Comparison of ENCODE assay signal across 24 cellular contexts in the genomic region with DNA sequence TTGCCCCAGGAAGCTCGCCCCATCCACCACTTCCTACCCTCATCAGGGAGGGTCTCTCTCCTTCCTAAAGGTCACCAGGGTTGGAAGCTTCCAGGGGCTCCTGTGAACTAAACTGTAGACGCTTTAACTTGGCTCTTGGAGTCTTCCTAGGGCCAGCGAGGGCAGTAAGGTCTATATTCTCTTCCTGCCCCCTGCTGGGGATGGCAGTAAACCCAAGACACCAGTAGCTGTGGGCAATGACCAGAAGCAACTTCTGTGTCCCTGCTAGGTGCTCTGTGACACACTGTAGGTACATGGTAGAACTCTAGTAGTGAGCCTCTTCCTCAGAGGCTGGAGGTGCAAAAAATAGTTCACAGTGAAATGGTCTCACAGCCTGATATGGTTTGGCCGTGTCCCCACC. TPM values are rescaled to one million over a fixed set of nuclear protein-coding genes. Genes with fewer than 3 reads are reported as not detected.
DNase-seq lines count a peak whose midpoint lies in the region; ATAC-seq and TF ChIP-seq lines count a peak whose summit lies in the region.
"Had no signal": no experiment of that assay in that cellular context is flagged by ENCODE, and none has a peak within 500 bp of the region (broad histone marks: within the 10 kb centered on the region; RNA-seq: fewer than 3 reads in every experiment).

No MANE protein-coding gene starts in this region.

- H3K36me3 Mint-ChIP-seq in MCF 10A (ENCODE audit: insufficient read depth, unreplicated experiment) = no peaks in the 10 kb centered on the region
- H3K36me3 Mint-ChIP-seq: activated naive CD8-positive, alpha-beta T cell; natural killer cell treated with Interleukin-12 subunit alpha and Interleukin-12 subunit beta and Interleukin-15 and Interleukin-18, amount 100 ng/mL, for 72 hours had no signal

- TF ChIP-seq CTCF in MCF 10A (IDR thresholded peaks at IDR 0.05; ENCODE audit: unreplicated experiment) (no peak), breast epithelium (IDR thresholded peaks at IDR 0.05) (no peak), OCI-LY7 (conservative IDR thresholded peaks at IDR 0.05; ENCODE audit: low read length) (0 out of 2 replicates have a peak, but pooled peaks have one; percentile 12), foreskin keratinocyte (conservative IDR thresholded peaks at IDR 0.05) (peak; percentile 44), spleen (IDR thresholded peaks at IDR 0.05 in 8 of 11, conservative IDR thresholded peaks at IDR 0.05 in 3 of 11) (no peak)

- no peak overlapping the region for H3K4me2 ChIP-seq in OCI-LY7 (ENCODE audit: low read length)
- H3K4me2 ChIP-seq: smooth muscle cell had no signal

- H2AFZ ChIP-seq in OCI-LY7 (ENCODE audit: low read length) = no peak overlapping the region

- H3K27me3 ChIP-seq in breast epithelium (no peaks in the 10 kb centered on the region), foreskin keratinocyte (peaks cover 13% of the 10 kb centered on the region), spleen (replicated peaks in 1 of 7) (peaks cover 0 to 28% (median 0%) of the 10 kb centered on the region in 7 donors)
- H3K27me3 ChIP-seq: tibial artery had no signal

- no peak overlapping the region for H3K4me3 Mint-ChIP-seq in MCF 10A (ENCODE audit: unreplicated experiment)
- H3K4me3 Mint-ChIP-seq: activated CD8-positive, alpha-beta T cell treated with anti-CD3 and anti-CD28 coated beads, Interleukin-2, amount 10 ng/mL, durations not matched to agents 7 days and 5 days; activated naive CD8-positive, alpha-beta T cell; B cell; central memory CD8-positive, alpha-beta T cell; natural killer cell treated with Interleukin-12 subunit alpha and Interleukin-12 subunit beta and Interleukin-15 and Interleukin-18, amount 100 ng/mL, for 72 hours had no signal

- H3K4me3 ChIP-seq in breast epithelium (no peak overlapping the region), OCI-LY7 (ENCODE audit: low read depth, low read length, poor library complexity, severe bottlenecking) (no peak overlapping the region), spleen (no peak overlapping the region)
- H3K4me3 ChIP-seq: smooth muscle cell, tibial artery had no signal

- no peaks in the 10 kb centered on the region for H3K9me3 Mint-ChIP-seq in MCF 10A (ENCODE audit: unreplicated experiment)
- H3K9me3 Mint-ChIP-seq: activated T-helper 2 cell treated with anti-CD3 and anti-CD28 coated beads, Interferon-gamma antibody, Interleukin-2, Interleukin-4, amounts not matched to agents 10 μg/mL and 5 μg/mL and 100 μg/mL, durations not matched to agents 14 hours and 24 hours and 36 hours; central memory CD8-positive, alpha-beta T cell; natural killer cell treated with Interleukin-12 subunit alpha and Interleukin-12 subunit beta and Interleukin-15 and Interleukin-18, amount 100 ng/mL, for 72 hours had no signal

- CTCF ChIA-PET in MCF 10A (lab: Yijun Ruan, JAX) = interaction anchor here (1.7 kb wide), 1 partner anchor 407 kb away, joined by 5 read pairs; no protein-coding TSS in a partner anchor
- CTCF ChIA-PET in OCI-LY7 (lab: Charles Lee; ENCODE audit: unreplicated experiment) = no interaction called here

- no peaks in the 10 kb centered on the region for H4K20me1 ChIP-seq in OCI-LY7 (ENCODE audit: insufficient read depth, low read length)

- WGBS in spleen, 5 donors = 71 to 84% (median 76%) methylated on average over 4 of the region's 4 CpGs

- H3K36me3 ChIP-seq in breast epithelium (no peaks in the 10 kb centered on the region), OCI-LY7 (ENCODE audit: insufficient read depth, low read length) (no peaks in the 10 kb centered on the region), spleen (no peaks in the 10 kb centered on the region)
- H3K36me3 ChIP-seq: tibial artery had no signal

- POLR2A ChIA-PET in MCF 10A (lab: Yijun Ruan, JAX) (no interaction called here), OCI-LY7 (lab: Charles Lee) (no interaction called here)

- peaks cover 4% of the 10 kb centered on the region for H3K4me1 Mint-ChIP-seq in MCF 10A (ENCODE audit: insufficient read depth, unreplicated experiment)
- H3K4me1 Mint-ChIP-seq: B cell; central memory CD8-positive, alpha-beta T cell had no signal

- H3K27me3 Mint-ChIP-seq in MCF 10A (ENCODE audit: insufficient read depth, unreplicated experiment) = peaks cover 54% of the 10 kb centered on the region

- peak; percentile 19 for DNase-seq in MCF 10A (ENCODE audit: unreplicated experiment)
- DNase-seq in breast epithelium (ENCODE audit: low spot score in 2 of 2) = no peak
- no peak for DNase-seq in OCI-LY7 (ENCODE audit: low spot score)
- no peak for DNase-seq in foreskin keratinocyte
- DNase-seq in spleen = peak; percentile 13
- no peak for DNase-seq in kidney tubule cell (ENCODE audit: low spot score)
- DNase-seq in NCI-H146 treated with DMSO at 0.1 percent for 48 hours (lab: John Stamatoyannopoulos, UW; ENCODE audit: unreplicated experiment) = no peak
- DNase-seq: activated CD8-positive, alpha-beta T cell treated with anti-CD3 and anti-CD28 coated beads, Interleukin-2, amount 10 ng/mL, durations not matched to agents 7 days and 5 days; DMS153; NCI-H1105 treated with DMSO at 0.1 percent for 48 hours; NCI-H2029; retina; tibial artery had no signal

- no peaks in the 10 kb centered on the region for H3K9me3 ChIP-seq in breast epithelium
- H3K9me3 ChIP-seq in OCI-LY7 (ENCODE audit: low read length) = no peaks in the 10 kb centered on the region
- no peaks in the 10 kb centered on the region for H3K9me3 ChIP-seq in spleen
- H3K9me3 ChIP-seq: tibial artery had no signal

- H3K79me2 ChIP-seq in OCI-LY7 (ENCODE audit: insufficient read depth, low read depth, low read length) = no peaks in the 10 kb centered on the region

- intact Hi-C loops in MCF 10A (cut with micrococcal nuclease) (no loop called here), breast epithelium (cut with DNase I; ENCODE audit: low total_unique reads) (no loop called here), OCI-LY7 (cut with micrococcal nuclease; ENCODE audit: unreplicated experiment) (no loop called here), spleen (cut with DNase I; ENCODE audit: low total_unique reads) (no loop called here)

- no peak for TF ChIP-seq POLR2A in breast epithelium (IDR thresholded peaks at IDR 0.05)
- TF ChIP-seq POLR2A in spleen (IDR thresholded peaks at IDR 0.05) = no peak

- ATAC-seq in foreskin keratinocyte = no peak
- ATAC-seq in GM21528 (IDR thresholded peaks at IDR 0.05; ENCODE audit: low FRiP score, unreplicated experiment) = no peak
- ATAC-seq: activated CD4-positive, CD25-positive, alpha-beta regulatory T cell treated with anti-CD3 and anti-CD28 coated beads, Interleukin-2, amount 50 U/mL, for 24 hours; activated CD8-positive, alpha-beta T cell treated with anti-CD3 and anti-CD28 coated beads, Interleukin-2, amount 10 ng/mL, durations not matched to agents 7 days and 5 days; natural killer cell treated with Interleukin-12 subunit alpha and Interleukin-12 subunit beta and Interleukin-15 and Interleukin-18, amount 100 ng/mL, for 72 hours had no signal

- H3K4me1 ChIP-seq in breast epithelium = no peaks in the 10 kb centered on the region
- no peaks in the 10 kb centered on the region for H3K4me1 ChIP-seq in OCI-LY7 (ENCODE audit: insufficient read depth, low read length, poor library complexity, severe bottlenecking)
- no peaks in the 10 kb centered on the region for H3K4me1 ChIP-seq in foreskin keratinocyte
- peaks cover 0 to 3% (median 0%) of the 10 kb centered on the region in 6 donors for H3K4me1 ChIP-seq in spleen

- BruUV-seq in MCF 10A (replicated peaks; lab: Mats Ljungman, UMichigan) (no TSS peak), OCI-LY7 (replicated peaks; lab: Mats Ljungman, UMichigan) (no TSS peak)

- no peak overlapping the region for H3K27ac Mint-ChIP-seq in MCF 10A (ENCODE audit: low read depth, unreplicated experiment)
- H3K27ac Mint-ChIP-seq: activated CD8-positive, alpha-beta T cell treated with anti-CD3 and anti-CD28 coated beads, Interleukin-2, amount 10 ng/mL, durations not matched to agents 7 days and 5 days; activated naive CD8-positive, alpha-beta T cell; activated T-helper 2 cell treated with anti-CD3 and anti-CD28 coated beads, Interferon-gamma antibody, Interleukin-2, Interleukin-4, amounts not matched to agents 10 μg/mL and 5 μg/mL and 100 μg/mL, durations not matched to agents 14 hours and 24 hours and 36 hours; B cell; natural killer cell treated with Interleukin-12 subunit alpha and Interleukin-12 subunit beta and Interleukin-15 and Interleukin-18, amount 100 ng/mL, for 72 hours had no signal

- no peaks in the 10 kb centered on the region for H3K9me2 ChIP-seq in OCI-LY7 (ENCODE audit: insufficient read depth, low read length)

- H3K27ac ChIP-seq in breast epithelium = no peak overlapping the region
- H3K27ac ChIP-seq in OCI-LY7 (ENCODE audit: low read depth, low read length, poor library complexity, severe bottlenecking) = no peak overlapping the region
- H3K27ac ChIP-seq in foreskin keratinocyte = no peak overlapping the region
- H3K27ac ChIP-seq in spleen = no peak overlapping the region
- H3K27ac ChIP-seq: tibial artery had no signal

RNA-seq across cellular contexts. Expression of a gene that starts 30.0 kb away (rescaled TPM):
- total RNA-seq in MCF 10A (2022) (not detected in 2 replicates), breast epithelium (10 to 100 TPM in 1 of 3 donors, 1 to 10 TPM in 2; 5.9 to 10.2 (median 6.7) TPM), OCI-LY7 (2022) (not detected in 2 replicates), foreskin keratinocyte (0.07 and 0.10 TPM in 2 replicates), spleen (10 to 100 TPM in 5 of 7 donors, 1 to 10 TPM in 2; 5.5 to 14.2 (median 10.8) TPM)
- not detected in 2 replicates for total RNA-seq in OCI-LY7 (2014; rRNA removed; shearing (Covaris generic))
- polyA plus RNA-seq in foreskin keratinocyte (0.01 and 0.02 TPM in 2 replicates), spleen (1 to 10 TPM in 1 of 3 donors, under 1 TPM in 2; 0.67 to 1.2 (median 0.91) TPM)
- total RNA-seq: A673; activated CD8-positive, alpha-beta T cell treated with anti-CD3 and anti-CD28 coated beads, Interleukin-2, amount 10 ng/mL, durations not matched to agents 7 days and 5 days; activated T-helper 2 cell treated with anti-CD3 and anti-CD28 coated beads, Interferon-gamma antibody, Interleukin-2, Interleukin-4, amounts not matched to agents 10 μg/mL and 5 μg/mL and 100 μg/mL, durations not matched to agents 14 hours and 24 hours and 36 hours; B cell; glomerular endothelial cell; natural killer cell treated with Interleukin-12 subunit alpha and Interleukin-12 subunit beta and Interleukin-15 and Interleukin-18, amount 100 ng/mL, for 72 hours; T-helper 1 cell treated with Interleukin-12 subunit alpha and Interleukin-12 subunit beta and Interleukin-4 antibody, amounts not matched to agents 30 ng/mL and 1 ng/mL, for 36 hours had no signal

Comparison
In these comparisons a context has a peak if more than half of its experiments do, and no peak if none do; other contexts are left out.
1. DNase-seq: peak in MCF 10A (single experiment) and spleen (single experiment); none in breast epithelium (0 of 2), OCI-LY7 (single experiment), foreskin keratinocyte (0 of 2), kidney tubule cell (single experiment) and NCI-H146 treated with DMSO at 0.1 percent for 48 hours (single experiment).
2. CTCF ChIP-seq: peak in OCI-LY7 (single experiment) and foreskin keratinocyte (single experiment); none in MCF 10A (single experiment), breast epithelium (0 of 3) and spleen (0 of 11).